In the genomic region with DNA sequence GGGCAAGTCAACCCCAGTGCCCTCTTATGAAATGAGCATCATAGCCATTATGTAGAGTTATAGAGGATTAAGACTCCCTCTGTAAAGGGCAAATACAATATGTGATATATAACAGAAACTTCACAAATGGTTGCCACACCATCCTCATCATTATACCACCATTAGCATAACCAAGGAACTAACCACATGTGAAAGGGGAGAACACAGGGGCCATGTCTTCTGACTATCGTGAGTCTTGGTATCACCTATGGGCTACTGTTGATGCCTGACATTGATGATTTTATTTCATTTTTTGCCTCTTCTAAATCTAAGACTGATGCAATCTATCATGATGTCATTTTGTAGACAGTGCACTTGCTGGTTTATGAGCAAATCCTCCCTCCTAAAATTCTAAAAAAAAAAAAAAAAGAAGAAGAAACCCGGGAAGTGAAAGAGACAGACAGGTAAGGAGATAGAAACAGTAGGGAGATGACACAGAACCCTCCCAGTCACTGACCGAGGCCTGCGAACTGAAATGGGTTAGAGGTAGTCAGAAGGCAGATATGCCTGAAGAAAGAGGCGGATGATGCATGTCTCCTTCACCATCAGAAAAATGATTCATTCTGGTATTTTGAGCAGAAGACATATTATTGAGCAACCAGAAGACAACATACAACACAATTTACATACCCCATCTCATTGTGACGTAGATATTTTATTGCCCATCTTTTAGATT, we compare ENCODE assay signal across 1 cellular context.
A peak's percentile ranks its signal among the peaks of the same experiment; 100 is the strongest.
TF ChIP-seq lines count a peak whose summit lies in the region.

No MANE protein-coding gene starts in this region.

TF ChIP-seq in H1, 55 proteins besides CTCF, POLR2A, EP300 and RAD21:
- TF ChIP-seq TBP (IDR thresholded peaks at IDR 0.05; ENCODE audit: low read depth, low read length) = 0 out of 2 replicates have a peak, but pooled peaks have one; percentile 36
- peak; percentile 46; the same call in 1 of the 2 replicates for TF ChIP-seq POLR2AphosphoS5 (IDR thresholded peaks at IDR 0.05; ENCODE audit: low read depth, low read length)
- peak; percentile 85 for TF ChIP-seq TAF7 (optimal IDR thresholded peaks at IDR 0.05; ENCODE audit: borderline replicate concordance, low read depth, low read length)
- TF ChIP-seq, protein P1, sequence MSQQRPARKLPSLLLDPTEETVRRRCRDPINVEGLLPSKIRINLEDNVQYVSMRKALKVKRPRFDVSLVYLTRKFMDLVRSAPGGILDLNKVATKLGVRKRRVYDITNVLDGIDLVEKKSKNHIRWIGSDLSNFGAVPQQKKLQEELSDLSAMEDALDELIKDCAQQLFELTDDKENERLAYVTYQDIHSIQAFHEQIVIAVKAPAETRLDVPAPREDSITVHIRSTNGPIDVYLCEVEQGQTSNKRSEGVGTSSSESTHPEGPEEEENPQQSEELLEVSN (IDR thresholded peaks at IDR 0.05) = no peak
